In genomic region chr4:76952071-76952470, GRCh38 we compare ENCODE assay signal across 12 cellular contexts. TPM values are rescaled to one million over a fixed set of nuclear protein-coding genes. Genes with fewer than 3 reads are reported as not detected.
DNase-seq lines count a peak whose midpoint lies in the region; ATAC-seq and TF ChIP-seq lines count a peak whose summit lies in the region.
"Had no signal": no experiment of that assay in that cellular context is flagged by ENCODE, and none has a peak within 500 bp of the region (broad histone marks: within the 10 kb centered on the region; RNA-seq: fewer than 3 reads in every experiment).

No MANE protein-coding gene starts in this region.

- in situ Hi-C loops in brain microvascular endothelial cell (cut with HindIII; ENCODE audit: low pct_ligation_motif_present, low sequenced_read_pairs) = loop anchor here (25.0 kb wide), 1 partner anchor 110 kb away; no protein-coding TSS in a partner anchor

- H3K27me3 ChIP-seq in BE2C (no peaks in the 10 kb centered on the region), HUES6 (ENCODE audit: control insufficient read depth, insufficient read depth, low read length) (peaks cover 11% of the 10 kb centered on the region), brain microvascular endothelial cell (replicated peaks) (no peaks in the 10 kb centered on the region)

- H3K27ac Mint-ChIP-seq in natural killer cell treated with Interleukin-12 subunit alpha and Interleukin-12 subunit beta and Interleukin-15 and Interleukin-18, amount 100 ng/mL, for 72 hours = no peak overlapping the region

- H3K9ac ChIP-seq in HUES6 (ENCODE audit: low read length) = no peak overlapping the region

- no peaks in the 10 kb centered on the region for H3K36me3 Mint-ChIP-seq in natural killer cell treated with Interleukin-12 subunit alpha and Interleukin-12 subunit beta and Interleukin-15 and Interleukin-18, amount 100 ng/mL, for 72 hours

- H3K9me3 Mint-ChIP-seq in natural killer cell treated with Interleukin-12 subunit alpha and Interleukin-12 subunit beta and Interleukin-15 and Interleukin-18, amount 100 ng/mL, for 72 hours = no peaks in the 10 kb centered on the region

- no peaks in the 10 kb centered on the region for H3K27me3 Mint-ChIP-seq in natural killer cell treated with Interleukin-12 subunit alpha and Interleukin-12 subunit beta and Interleukin-15 and Interleukin-18, amount 100 ng/mL, for 72 hours

- H3K4me3 ChIP-seq in BE2C (ENCODE audit: low read depth, low read length) = peak overlapping the region; percentile 90
- H3K4me3 ChIP-seq in HUES6 (ENCODE audit: low read depth, low read length) = peak overlapping the region; percentile 91; the same call in 1 of the 2 replicates
- H3K4me3 ChIP-seq in brain microvascular endothelial cell (ENCODE audit: low read depth, low read length) = peak overlapping the region; percentile 93

- TF ChIP-seq CTCF in BE2C (IDR thresholded peaks at IDR 0.05; ENCODE audit: low read depth, low read length) (no peak), brain microvascular endothelial cell (IDR thresholded peaks at IDR 0.05; ENCODE audit: low read depth, low read length, missing control alignments) (no peak)

- DNase-seq in BE2C (no peak), brain microvascular endothelial cell (no peak), T-helper 2 cell (no peak), GDM1 (lab: John Stamatoyannopoulos, UW) (no peak)
- no peak for DNase-seq in natural killer cell treated with Interleukin-12 subunit alpha and Interleukin-12 subunit beta and Interleukin-15 and Interleukin-18, amount 100 ng/mL, for 72 hours (ENCODE audit: low spot score)
- DNase-seq: caudate nucleus, NCI-H446 treated with DMSO at 0.1 percent for 48 hours, occipital lobe, SHP77 treated with DMSO at 0.1 percent for 48 hours had no signal

- no peaks in the 10 kb centered on the region for H3K9me3 ChIP-seq in BE2C
- H3K9me3 ChIP-seq in HUES6 (ENCODE audit: control insufficient read depth, insufficient read depth, low read depth, low read length) = no peaks in the 10 kb centered on the region

- H3K4me1 ChIP-seq in BE2C (peaks cover 36% of the 10 kb centered on the region), HUES6 (ENCODE audit: control insufficient read depth, insufficient read depth, low read length) (peaks cover 32% of the 10 kb centered on the region)

- peaks cover 30 to 31% of the 10 kb centered on the region in 2 donors for H3K4me1 Mint-ChIP-seq in natural killer cell treated with Interleukin-12 subunit alpha and Interleukin-12 subunit beta and Interleukin-15 and Interleukin-18, amount 100 ng/mL, for 72 hours (ENCODE audit: low read depth in 2 of 2)

- ATAC-seq in natural killer cell treated with Interleukin-12 subunit alpha and Interleukin-12 subunit beta and Interleukin-15 and Interleukin-18, amount 100 ng/mL, for 72 hours = no peak
- no peak for ATAC-seq in HG03432 (IDR thresholded peaks at IDR 0.05; ENCODE audit: unreplicated experiment)
- ATAC-seq in HG03196 (IDR thresholded peaks at IDR 0.05; ENCODE audit: unreplicated experiment) = no peak

- H3K36me3 ChIP-seq in BE2C (no peaks in the 10 kb centered on the region), HUES6 (ENCODE audit: control insufficient read depth, insufficient read depth, low read length) (peaks cover 2% of the 10 kb centered on the region; the same call in 1 of the 2 replicates), brain microvascular endothelial cell (replicated peaks) (peaks cover 7% of the 10 kb centered on the region)

- no peak overlapping the region for H3K27ac ChIP-seq in HUES6 (ENCODE audit: low read depth, low read length)
- peak overlapping the region; percentile 82 for H3K27ac ChIP-seq in brain microvascular endothelial cell

- peak overlapping the region; percentile 26 for H3K4me3 Mint-ChIP-seq in natural killer cell treated with Interleukin-12 subunit alpha and Interleukin-12 subunit beta and Interleukin-15 and Interleukin-18, amount 100 ng/mL, for 72 hours

RNA-seq across cellular contexts. Expression of gene SEPTIN11, which starts 2.5 kb away (rescaled TPM):
- 33.9 TPM for polyA plus RNA-seq in BE2C (2012; ENCODE audit: insufficient read depth, insufficient read length, low read depth)
- total RNA-seq in natural killer cell treated with Interleukin-12 subunit alpha and Interleukin-12 subunit beta and Interleukin-15 and Interleukin-18, amount 100 ng/mL, for 72 hours = 10 to 100 TPM; 60.3 to 88.9 TPM

RNA-seq across cellular contexts. Expression of gene SOWAHB, which starts 54.1 kb away (rescaled TPM):
- not detected for polyA plus RNA-seq in BE2C (2012; ENCODE audit: insufficient read depth, insufficient read length, low read depth)
- not detected for total RNA-seq in natural killer cell treated with Interleukin-12 subunit alpha and Interleukin-12 subunit beta and Interleukin-15 and Interleukin-18, amount 100 ng/mL, for 72 hours
